29 cellular contexts compared by ENCODE assay signal in genomic region chr17:66296289-66296725, GRCh38. TPM values are rescaled to one million over a fixed set of nuclear protein-coding genes. Genes with fewer than 3 reads are reported as not detected.
DNase-seq lines count a peak whose midpoint lies in the region; ATAC-seq, FAIRE-seq and TF ChIP-seq lines count a peak whose summit lies in the region.
"Had no signal": no experiment of that assay in that cellular context is flagged by ENCODE, and none has a peak within 500 bp of the region (broad histone marks: within the 10 kb centered on the region; RNA-seq: fewer than 3 reads in every experiment).

No MANE protein-coding gene starts in this region.

- TF ChIP-seq CTCF in LNCAP (IDR thresholded peaks at IDR 0.05) (0 out of 2 replicates have a peak, but pooled peaks have one; percentile 10), K562 (IDR thresholded peaks at IDR 0.05 in 2 of 3, conservative IDR thresholded peaks at IDR 0.05 in 1 of 3; ENCODE audit: insufficient read depth in 2 of 3, low read depth in 1 of 3, low read length in 3 of 3) (no peak), osteocyte (IDR thresholded peaks at IDR 0.05) (no peak), GM13976 (IDR thresholded peaks at IDR 0.05; ENCODE audit: borderline replicate concordance, control extremely low read depth, extremely low read depth, insufficient read depth, missing control alignments) (no peak), progenitor cell of endocrine pancreas (IDR thresholded peaks at IDR 0.05; ENCODE audit: unreplicated experiment) (no peak)

- CTCF ChIA-PET in K562 (lab: Yijun Ruan, JAX; ENCODE audit: low intra/inter-chr PET ratio): no interaction called here

- peaks cover 10% of the 10 kb centered on the region for H3K4me1 Mint-ChIP-seq in osteocyte (ENCODE audit: unreplicated experiment)
- H3K4me1 Mint-ChIP-seq in progenitor cell of endocrine pancreas (ENCODE audit: low read depth): no peaks in the 10 kb centered on the region

- H3K9me3 Mint-ChIP-seq in osteocyte (ENCODE audit: unreplicated experiment): no peaks in the 10 kb centered on the region
- H3K9me3 Mint-ChIP-seq in progenitor cell of endocrine pancreas (ENCODE audit: low read depth): no peaks in the 10 kb centered on the region

- TF ChIP-seq EP300 in K562 (IDR thresholded peaks at IDR 0.05; ENCODE audit: low read length): peak; percentile 84

- peak; percentile 97 for ATAC-seq in K562
- no peak for ATAC-seq in HG03460 (IDR thresholded peaks at IDR 0.05; ENCODE audit: unreplicated experiment)

- peak overlapping the region; percentile 49 for H3K27ac ChIP-seq in K562 (ENCODE audit: extremely low read depth, low read depth, low read length)
- H3K27ac ChIP-seq: Peyer's patch had no signal

- no peaks in the 10 kb centered on the region for H3K9me1 ChIP-seq in K562 (ENCODE audit: control insufficient read depth, insufficient read depth, low read length)

- peak in 1 of 2 experiments; percentile 42; a peak in 2 of 4 replicates for TF ChIP-seq RAD21 in K562 (CRISPR knock-in tag; conservative IDR thresholded peaks at IDR 0.05 in 1 of 2, IDR thresholded peaks at IDR 0.05 in 1 of 2)

- H3K9ac ChIP-seq in K562 (ENCODE audit: insufficient read depth in 1 of 2, low read depth in 2 of 2, low read length in 2 of 2): peak overlapping the region; percentile 4 to 21; a peak in 1 of 4 replicates

- no peaks in the 10 kb centered on the region for H3K27me3 Mint-ChIP-seq in osteocyte (ENCODE audit: unreplicated experiment)
- peaks cover 26% of the 10 kb centered on the region for H3K27me3 Mint-ChIP-seq in progenitor cell of endocrine pancreas

- no peaks in the 10 kb centered on the region for H4K20me1 ChIP-seq in K562 (replicated peaks; ENCODE audit: control insufficient read depth, insufficient read depth, low read length)

- H3K27ac Mint-ChIP-seq in osteocyte (ENCODE audit: unreplicated experiment): no peak overlapping the region
- H3K27ac Mint-ChIP-seq in progenitor cell of endocrine pancreas: no peak overlapping the region
- H3K27ac Mint-ChIP-seq: CD4-positive, CD25-positive, alpha-beta regulatory T cell had no signal

- H3K27me3 ChIP-seq in K562 (ENCODE audit: control insufficient read depth in 2 of 2, insufficient read depth in 2 of 2, low read length in 2 of 2): no peaks in the 10 kb centered on the region
- H3K27me3 ChIP-seq: Peyer's patch had no signal

- no peak overlapping the region for H3K4me3 Mint-ChIP-seq in osteocyte (ENCODE audit: unreplicated experiment)
- no peak overlapping the region for H3K4me3 Mint-ChIP-seq in progenitor cell of endocrine pancreas (ENCODE audit: low read depth)

- intact Hi-C loops in K562 (cut with micrococcal nuclease): no loop called here

- BruUV-seq in K562 (replicated peaks; lab: Mats Ljungman, UMichigan): no TSS peak

- H3K9me3 ChIP-seq in K562 (replicated peaks; ENCODE audit: control insufficient read depth, insufficient read depth, low read depth, low read length): no peaks in the 10 kb centered on the region
- H3K9me3 ChIP-seq: Peyer's patch had no signal

- no peaks in the 10 kb centered on the region for H3K79me2 ChIP-seq in K562 (ENCODE audit: control insufficient read depth, insufficient read depth, low read length)

- DNase-seq in ELF-1 (ENCODE audit: low read depth, low spot score): peak; percentile 40
- DNase-seq in K562 (ENCODE audit: extremely low read depth in 1 of 4, low spot score in 3 of 4): peak in 3 of 4 experiments; percentile 29 to 91 (median 75)
- peak; percentile 38 for DNase-seq in osteocyte (ENCODE audit: extremely low spot score, unreplicated experiment)
- DNase-seq in GM13976 (ENCODE audit: low spot score): no peak
- DNase-seq in stimulated activated CD4-positive, alpha-beta T cell treated with anti-CD3 and anti-CD28 coated beads, Interleukin-4, amount 100 ng/mL, for 4 hours: no peak
- DNase-seq in progenitor cell of endocrine pancreas (ENCODE audit: low spot score, unreplicated experiment): no peak
- DNase-seq: ACHN; CD4-positive, CD25-positive, alpha-beta regulatory T cell; COR-L47; DMS53; EL; GF-D8; HCEC 1CT; KG1; NCI-H1048; NCI-H1417; NCI-H1694; NCI-H2029 treated with DMSO at 0.1 percent for 48 hours; NCI-H2227 treated with DMSO at 0.1 percent for 48 hours; NCI-H526 treated with DMSO at 0.1 percent for 48 hours; Peyer's patch; SHP77 treated with DMSO at 0.1 percent for 48 hours; SW 1271 had no signal

- POLR2A ChIA-PET in K562 (lab: Yijun Ruan, JAX): interaction anchor here (0.7 to 1.4 kb wide), 9 partner anchors 8 to 216 kb away, joined by 3 to 6 read pairs (median 3); no protein-coding TSS in a partner anchor

- WGBS in K562 (ENCODE audit: insufficient coverage, low coverage, missing lambda C conversion rate): 4% methylated on average over 6 of the region's 6 CpGs

- H3K4me3 ChIP-seq in K562: no peak overlapping the region
- H3K4me3 ChIP-seq: Peyer's patch had no signal

- in situ Hi-C loops in K562 (cut with MboI) (no loop called here), GM13976 (cut with MboI; ENCODE audit: low sequenced_read_pairs, unreplicated experiment) (no loop called here)

- H3K4me1 ChIP-seq in K562 (replicated peaks in 1 of 2; ENCODE audit: control insufficient read depth in 2 of 2, insufficient read depth in 2 of 2, low read length in 2 of 2): peaks cover 7 to 20% of the 10 kb centered on the region in 2 experiments; a peak in 4 of 5 replicates

- H3K36me3 Mint-ChIP-seq in osteocyte (ENCODE audit: unreplicated experiment) (no peaks in the 10 kb centered on the region), progenitor cell of endocrine pancreas (ENCODE audit: insufficient read depth) (no peaks in the 10 kb centered on the region)
- H3K36me3 Mint-ChIP-seq: CD4-positive, CD25-positive, alpha-beta regulatory T cell had no signal

- no peaks in the 10 kb centered on the region for H3K36me3 ChIP-seq in K562 (ENCODE audit: control insufficient read depth, insufficient read depth, low read length)
- H3K36me3 ChIP-seq: Peyer's patch had no signal

- peak overlapping the region; percentile 44 for H3K4me2 ChIP-seq in K562 (ENCODE audit: insufficient read depth, low read length)

- no peak for TF ChIP-seq POLR2A in K562 (conservative IDR thresholded peaks at IDR 0.05)

- H2AFZ ChIP-seq in K562 (ENCODE audit: low read depth, low read length): peak overlapping the region; percentile 57

- peak; percentile 100 for FAIRE-seq in K562 (lab: Jason Lieb, UNC)
- FAIRE-seq: GM12891, GM19239, H1, HTR-8/SVneo had no signal

TF ChIP-seq in K562, 482 proteins besides CTCF, POLR2A, EP300 and RAD21 (continues in another document):
- TF ChIP-seq SMARCE1 (IDR thresholded peaks at IDR 0.05): peak; percentile 85
- TF ChIP-seq HBP1 (CRISPR knock-in tag; IDR thresholded peaks at IDR 0.05): no peak
- TF ChIP-seq, protein P1, sequence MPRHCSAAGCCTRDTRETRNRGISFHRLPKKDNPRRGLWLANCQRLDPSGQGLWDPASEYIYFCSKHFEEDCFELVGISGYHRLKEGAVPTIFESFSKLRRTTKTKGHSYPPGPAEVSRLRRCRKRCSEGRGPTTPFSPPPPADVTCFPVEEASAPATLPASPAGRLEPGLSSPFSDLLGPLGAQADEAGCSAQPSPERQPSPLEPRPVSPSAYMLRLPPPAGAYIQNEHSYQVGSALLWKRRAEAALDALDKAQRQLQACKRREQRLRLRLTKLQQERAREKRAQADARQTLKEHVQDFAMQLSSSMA (CRISPR knock-in tag; IDR thresholded peaks at IDR 0.05): no peak
- TF ChIP-seq BCOR (IDR thresholded peaks at IDR 0.05): no peak
- TF ChIP-seq RCOR1 (IDR thresholded peaks at IDR 0.05; ENCODE audit: borderline replicate concordance in 1 of 2, low read depth in 2 of 2, low read length in 2 of 2): peak in 1 of 2 experiments; percentile 82; a peak in 2 of 4 replicates
- peak; percentile 57 for TF ChIP-seq TBP (optimal IDR thresholded peaks at IDR 0.05; ENCODE audit: low read depth, low read length)

RNA-seq across cellular contexts. Expression of gene PRKCA, which starts 6.1 kb away (rescaled TPM):
- total RNA-seq in K562 (2011; cell fraction: chromatin; rRNA removed; ENCODE audit: low replicate concordance): 104 and 117 TPM in 2 replicates
- 43.2 and 50.5 TPM in 2 replicates for total RNA-seq in K562 (2011; cell fraction: nucleolus; rRNA removed)
- 62.3 and 84.4 TPM in 2 replicates for total RNA-seq in K562 (2011; cell fraction: nucleoplasm; rRNA removed)
- total RNA-seq in K562 (2014; rRNA removed) (9.5 and 11.3 TPM in 2 replicates), K562 (2014; rRNA removed; fragmentation: Illumina TruSeq; extraction: Trizol) (17.8 and 20.1 TPM in 2 replicates), K562 (2015; rRNA removed; fragmentation: Illumina TruSeq; extraction: Trizol) (17.8 and 20.9 TPM in 2 replicates), K562 (2021) (30.4 and 33.0 TPM in 2 replicates), osteocyte (80.1 and 82.9 TPM in 2 replicates), progenitor cell of endocrine pancreas (14.7 and 16.4 TPM in 2 replicates)
- polyA plus RNA-seq in K562 (2011; rRNA removed) (24.1 and 25.9 TPM in 2 replicates), K562 (2014; fragmentation: Illumina TruSeq; extraction: Trizol) (18.1 and 19.5 TPM in 2 replicates), K562 (2014; fragmentation: Nextera tagmentation; extraction: Ambion mirVana) (1 to 10 TPM; 3.2 to 5.3 TPM), K562 (2014; rRNA removed) (11.6 and 12.5 TPM in 2 replicates)
- 12.7 and 19.8 TPM in 2 replicates for polyA plus RNA-seq in K562 (2011; cell fraction: cytosol; rRNA removed)
- 19.9 and 25.4 TPM in 2 replicates for polyA plus RNA-seq in K562 (2011; cell fraction: nucleus; rRNA removed)
- polyA plus RNA-seq in K562 (2012): 15.4 and 18.6 TPM in 2 replicates
- polyA minus RNA-seq in K562 (2011; rRNA and poly(A)+ RNA removed): 41.9 and 45.2 TPM in 2 replicates
- 20.5 and 22.4 TPM in 2 replicates for polyA minus RNA-seq in K562 (2011; cell fraction: cytosol; rRNA and poly(A)+ RNA removed)
- 33.0 and 46.7 TPM in 2 replicates for polyA minus RNA-seq in K562 (2011; cell fraction: nucleus; rRNA and poly(A)+ RNA removed)

Comparison
In these comparisons a context has a peak if more than half of its experiments do, and no peak if none do; other contexts are left out.
1. DNase-seq: peak in ELF-1 (single experiment), K562 (3 of 4) and osteocyte (single experiment); none in GM13976 (single experiment), stimulated activated CD4-positive, alpha-beta T cell treated with anti-CD3 and anti-CD28 coated beads, Interleukin-4, amount 100 ng/mL, for 4 hours (0 of 2) and progenitor cell of endocrine pancreas (single experiment).